ENCODE assay signal across 8 cellular contexts in genomic region chr6:134436950-134437349, GRCh38.
DNase-seq lines count a peak whose midpoint lies in the region; ATAC-seq, FAIRE-seq and TF ChIP-seq lines count a peak whose summit lies in the region.

No MANE protein-coding gene starts in this region.

- H3K27ac ChIP-seq in K562 (ENCODE audit: extremely low read depth, low read depth, low read length) (peak overlapping the region; percentile 70; the same call in 1 of the 3 replicates), osteoblast (ENCODE audit: low read depth, low read length) (peak overlapping the region; percentile 92)

- no peaks in the 10 kb centered on the region for H3K9me1 ChIP-seq in K562 (ENCODE audit: control insufficient read depth, insufficient read depth, low read length)

- TF ChIP-seq EP300 in K562 (IDR thresholded peaks at IDR 0.05; ENCODE audit: low read length), result no peak

- CTCF ChIA-PET in K562 (lab: Yijun Ruan, JAX; ENCODE audit: low intra/inter-chr PET ratio), result no interaction called here

- H3K9ac ChIP-seq in K562 (ENCODE audit: insufficient read depth in 1 of 2, low read depth in 2 of 2, low read length in 2 of 2), result peak overlapping the region in 1 of 2 experiments; percentile 29; a peak in 1 of 4 replicates

- no peaks in the 10 kb centered on the region for H3K36me3 ChIP-seq in K562 (ENCODE audit: control insufficient read depth, insufficient read depth, low read length)
- no peaks in the 10 kb centered on the region for H3K36me3 ChIP-seq in osteoblast (ENCODE audit: insufficient read depth, low read length)

- FAIRE-seq in K562 (lab: Jason Lieb, UNC), result no peak

- POLR2A ChIA-PET in K562 (lab: Yijun Ruan, JAX), result interaction anchor here (0.6 to 1.7 kb wide), 3 partner anchors 9 to 263 kb away, joined by 3 read pairs; no protein-coding TSS in a partner anchor

- 43% methylated on average over 1 of the region's 1 CpG for WGBS in K562 (ENCODE audit: insufficient coverage, low coverage, missing lambda C conversion rate)

- BruUV-seq in K562 (replicated peaks; lab: Mats Ljungman, UMichigan), result no TSS peak

- in situ Hi-C loops in K562 (cut with MboI), result no loop called here

- intact Hi-C loops in K562 (cut with micrococcal nuclease), result loop anchor here (5.0 kb wide), 1 partner anchor 260 kb away; no protein-coding TSS in a partner anchor

- H4K20me1 ChIP-seq in K562 (replicated peaks; ENCODE audit: control insufficient read depth, insufficient read depth, low read length) (no peaks in the 10 kb centered on the region), osteoblast (ENCODE audit: insufficient read depth, low read length) (no peaks in the 10 kb centered on the region)

- H3K27me3 ChIP-seq in K562 (ENCODE audit: control insufficient read depth in 2 of 2, insufficient read depth in 2 of 2, low read length in 2 of 2), result no peaks in the 10 kb centered on the region; a peak in 1 of 5 replicates
- no peaks in the 10 kb centered on the region for H3K27me3 ChIP-seq in osteoblast (ENCODE audit: insufficient read depth, low read length)

- H2AFZ ChIP-seq in K562 (ENCODE audit: low read depth, low read length), result peak overlapping the region; percentile 74
- H2AFZ ChIP-seq in osteoblast (ENCODE audit: low read length), result peak overlapping the region; percentile 25

- TF ChIP-seq CTCF in K562 (IDR thresholded peaks at IDR 0.05 in 2 of 3, conservative IDR thresholded peaks at IDR 0.05 in 1 of 3; ENCODE audit: insufficient read depth in 2 of 3, low read depth in 1 of 3, low read length in 3 of 3) (no peak), osteoblast (IDR thresholded peaks at IDR 0.05; ENCODE audit: extremely low read depth, low read depth, low read length) (no peak)

- no peak for TF ChIP-seq RAD21 in K562 (CRISPR knock-in tag; conservative IDR thresholded peaks at IDR 0.05 in 1 of 2, IDR thresholded peaks at IDR 0.05 in 1 of 2)

- no peak for TF ChIP-seq POLR2A in K562 (conservative IDR thresholded peaks at IDR 0.05)

- no peak for ATAC-seq in K562
- no peak for ATAC-seq in HG02970 (IDR thresholded peaks at IDR 0.05; ENCODE audit: low FRiP score, unreplicated experiment)

- H3K79me2 ChIP-seq in K562 (ENCODE audit: control insufficient read depth, insufficient read depth, low read length) (no peaks in the 10 kb centered on the region), osteoblast (ENCODE audit: insufficient read depth, low read length) (no peaks in the 10 kb centered on the region)

- DNase-seq in EH (ENCODE audit: low read depth) (peak; percentile 43), LHCN-M2 (ENCODE audit: low read depth) (peak; percentile 23), K562 (ENCODE audit: extremely low read depth in 1 of 4, low spot score in 3 of 4) (no peak), osteoblast (ENCODE audit: insufficient read length, low spot score, missing footprints) (peak; percentile 53), NCI-H2029 (lab: John Stamatoyannopoulos, UW) (no peak), NCI-H1048 (lab: John Stamatoyannopoulos, UW) (no peak), DMS 273 treated with DMSO at 0.1 percent for 48 hours (lab: John Stamatoyannopoulos, UW) (no peak)

- H3K4me1 ChIP-seq in K562 (replicated peaks in 1 of 2; ENCODE audit: control insufficient read depth in 2 of 2, insufficient read depth in 2 of 2, low read length in 2 of 2) (peaks cover 0 to 17% of the 10 kb centered on the region in 2 experiments; a peak in 3 of 5 replicates), osteoblast (ENCODE audit: insufficient read depth, low read length) (peaks cover 23% of the 10 kb centered on the region)

- no peaks in the 10 kb centered on the region for H3K9me3 ChIP-seq in K562 (replicated peaks; ENCODE audit: control insufficient read depth, insufficient read depth, low read depth, low read length)
- no peaks in the 10 kb centered on the region for H3K9me3 ChIP-seq in osteoblast (ENCODE audit: low read depth, low read length)

- H3K4me3 ChIP-seq in K562, result no peak overlapping the region
- H3K4me3 ChIP-seq in osteoblast (ENCODE audit: insufficient read depth, low read length), result no peak overlapping the region

- peak overlapping the region; percentile 22; the same call in 1 of the 2 replicates for H3K4me2 ChIP-seq in K562 (ENCODE audit: insufficient read depth, low read length)
- peak overlapping the region; percentile 80 for H3K4me2 ChIP-seq in osteoblast (ENCODE audit: insufficient read depth, low read length)

TF ChIP-seq in K562, 482 proteins besides CTCF, POLR2A, EP300 and RAD21:
- TF ChIP-seq MAFG (tag; conservative IDR thresholded peaks at IDR 0.05) (peak; percentile 59; the same call in 1 of the 2 replicates), CSDE1 (IDR thresholded peaks at IDR 0.05) (no peak), ETV5 (CRISPR knock-in tag; IDR thresholded peaks at IDR 0.05; ENCODE audit: low read depth) (no peak), ATF3 (IDR thresholded peaks at IDR 0.05) (0 out of 2 replicates have a peak, but pooled peaks have one; percentile 63), ATF3 (CRISPR knock-in tag; conservative IDR thresholded peaks at IDR 0.05) (no peak), ATF4 (CRISPR knock-in tag; IDR thresholded peaks at IDR 0.05) (peak; percentile 25; the same call in 1 of the 2 replicates), ZFP91 (CRISPR knock-in tag; IDR thresholded peaks at IDR 0.05) (no peak), NR2C2 (CRISPR knock-in tag; IDR thresholded peaks at IDR 0.05) (no peak), NR2C2 (tag; IDR thresholded peaks at IDR 0.05) (peak; percentile 45; the same call in 1 of the 2 replicates), GTF2E2 (tag; IDR thresholded peaks at IDR 0.05) (peak; percentile 59; the same call in 1 of the 2 replicates), HDGF (IDR thresholded peaks at IDR 0.05) (no peak), CEBPG (CRISPR knock-in tag; IDR thresholded peaks at IDR 0.05) (no peak; the same call in 1 of the 2 replicates), CEBPG (tag; conservative IDR thresholded peaks at IDR 0.05 in 1 of 2, IDR thresholded peaks at IDR 0.05 in 1 of 2) (peak; percentile 86 to 91), NBN (IDR thresholded peaks at IDR 0.05; ENCODE audit: low read depth) (no peak), BACH1 (tag; IDR thresholded peaks at IDR 0.05) (0 out of 2 replicates have a peak, but pooled peaks have one; percentile 50), SOX6 (IDR thresholded peaks at IDR 0.05) (no peak), ZNF282 (CRISPR knock-in tag; IDR thresholded peaks at IDR 0.05) (no peak), NFE2L1 (tag; IDR thresholded peaks at IDR 0.05; ENCODE audit: borderline replicate concordance, low read depth) (peak; percentile 47), ZNF324 (CRISPR knock-in tag; IDR thresholded peaks at IDR 0.05) (0 out of 2 replicates have a peak, but pooled peaks have one; percentile 10), CEBPB (tag; IDR thresholded peaks at IDR 0.05) (peak; percentile 76), ZNF316 (IDR thresholded peaks at IDR 0.05) (peak; percentile 58; the same call in 1 of the 2 replicates)

Comparison
In these comparisons a context has a peak if more than half of its experiments do, and no peak if none do; other contexts are left out.
1. DNase-seq: peak in EH (single experiment), LHCN-M2 (single experiment) and osteoblast (single experiment); none in K562 (0 of 4), NCI-H2029 (single experiment), NCI-H1048 (single experiment) and DMS 273 treated with DMSO at 0.1 percent for 48 hours (single experiment).